8 cellular contexts compared by ENCODE assay signal in the genomic region with DNA sequence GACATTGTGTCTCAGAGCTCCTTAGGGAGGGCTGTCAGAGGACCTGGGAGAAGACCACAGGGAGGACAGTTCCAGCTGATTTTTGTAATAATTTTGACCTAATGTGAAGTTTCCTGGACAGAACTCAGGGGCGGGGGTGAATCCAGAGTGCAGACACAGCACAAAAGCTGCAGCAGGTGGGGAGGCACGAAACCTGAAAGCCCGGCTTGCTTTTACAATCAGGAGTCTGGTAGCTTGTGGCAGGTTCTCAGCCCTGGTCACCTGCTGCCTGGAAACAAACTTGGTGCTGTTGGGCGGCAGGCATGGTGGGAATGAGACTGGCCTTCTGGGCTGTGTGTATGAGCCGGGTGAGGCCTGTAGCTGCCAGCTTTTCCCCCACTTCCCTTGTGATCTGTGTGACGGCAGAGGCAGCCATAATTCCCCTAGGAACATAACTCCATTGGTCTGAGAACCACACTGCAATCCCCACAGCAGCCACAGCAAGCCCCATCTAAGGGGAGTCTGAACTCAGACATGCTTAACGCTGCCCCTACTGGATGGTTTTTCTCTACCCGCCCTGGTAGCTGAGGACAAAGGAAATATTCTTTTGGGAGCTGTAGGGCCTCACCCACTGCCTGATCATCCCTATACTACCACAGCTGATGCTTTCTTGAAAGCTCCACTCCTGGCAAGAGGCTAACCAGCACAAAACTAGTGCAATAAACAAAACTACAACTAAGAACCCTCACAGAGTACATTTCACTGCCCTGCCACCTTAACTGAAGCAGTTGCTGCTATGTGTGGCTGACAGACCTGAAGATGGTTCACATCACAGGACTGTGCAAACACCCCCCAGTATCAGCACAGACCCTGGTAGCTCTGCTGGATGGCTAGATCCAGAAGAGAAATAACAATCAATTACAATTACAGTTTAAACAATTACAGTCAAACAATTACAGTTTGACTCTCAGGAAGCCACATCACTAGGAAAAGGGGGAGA.
DNase-seq lines count a peak whose midpoint lies in the region; TF ChIP-seq lines count a peak whose summit lies in the region.

No MANE protein-coding gene starts in this region.

- CTCF ChIA-PET in HEK293T (lab: Yijun Ruan, JAX): interaction anchor here (0.5 kb wide), 1 partner anchor 174 kb away, joined by 3 read pairs; no protein-coding TSS in a partner anchor

- in situ Hi-C loops in astrocyte of the spinal cord (cut with HindIII; ENCODE audit: low sequenced_read_pairs): no loop called here

- H3K4me3 ChIP-seq in astrocyte of the spinal cord (ENCODE audit: low read depth, low read length) (no peak overlapping the region), spleen (no peak overlapping the region)

- TF ChIP-seq CTCF in astrocyte of the spinal cord (IDR thresholded peaks at IDR 0.05; ENCODE audit: low read depth, low read length) (peak; percentile 37), spleen (IDR thresholded peaks at IDR 0.05 in 8 of 11, conservative IDR thresholded peaks at IDR 0.05 in 3 of 11) (no peak)

- TF ChIP-seq POLR2A in spleen (IDR thresholded peaks at IDR 0.05): no peak

- POLR2A ChIA-PET in HEK293T (lab: Yijun Ruan, JAX): no interaction called here

- WGBS in spleen, 5 donors: 76 to 92% (median 84%) methylated on average over 7 to 8 of the region's 8 CpGs

- DNase-seq in SHP77 (lab: John Stamatoyannopoulos, UW) (peak; percentile 8 to 30), SHP77 treated with DMSO at 0.1 percent for 48 hours (lab: John Stamatoyannopoulos, UW) (no peak), HEK293T (ENCODE audit: extremely low spot score) (peak; percentile 57), LoVo (ENCODE audit: low spot score) (peak; percentile 28), astrocyte of the spinal cord (ENCODE audit: low read depth, low spot score) (no peak), retina (peak; percentile 22), spleen (no peak), GF-D8 (lab: John Stamatoyannopoulos, UW) (no peak)

- intact Hi-C loops in spleen (cut with DNase I; ENCODE audit: low total_unique reads): no loop called here

- no peaks in the 10 kb centered on the region for H3K36me3 ChIP-seq in spleen

- no peaks in the 10 kb centered on the region for H3K27me3 ChIP-seq in spleen (replicated peaks in 1 of 7)

- H3K4me1 ChIP-seq in spleen: no peaks in the 10 kb centered on the region

- H3K27ac ChIP-seq in spleen: no peak overlapping the region

- no peaks in the 10 kb centered on the region for H3K9me3 ChIP-seq in spleen

TF ChIP-seq in HEK293T, 16 proteins besides CTCF, POLR2A, EP300 and RAD21:
- no peak for TF ChIP-seq ARNT (IDR thresholded peaks at IDR 0.05)

Comparison
In these comparisons a context has a peak if more than half of its experiments do, and no peak if none do; other contexts are left out.
1. DNase-seq: peak in SHP77 (2 of 2), HEK293T (single experiment), LoVo (single experiment) and retina (single experiment); none in SHP77 treated with DMSO at 0.1 percent for 48 hours (single experiment), astrocyte of the spinal cord (single experiment), spleen (single experiment) and GF-D8 (single experiment).